Comparison of ENCODE assay signal across 8 cellular contexts in the genomic region with DNA sequence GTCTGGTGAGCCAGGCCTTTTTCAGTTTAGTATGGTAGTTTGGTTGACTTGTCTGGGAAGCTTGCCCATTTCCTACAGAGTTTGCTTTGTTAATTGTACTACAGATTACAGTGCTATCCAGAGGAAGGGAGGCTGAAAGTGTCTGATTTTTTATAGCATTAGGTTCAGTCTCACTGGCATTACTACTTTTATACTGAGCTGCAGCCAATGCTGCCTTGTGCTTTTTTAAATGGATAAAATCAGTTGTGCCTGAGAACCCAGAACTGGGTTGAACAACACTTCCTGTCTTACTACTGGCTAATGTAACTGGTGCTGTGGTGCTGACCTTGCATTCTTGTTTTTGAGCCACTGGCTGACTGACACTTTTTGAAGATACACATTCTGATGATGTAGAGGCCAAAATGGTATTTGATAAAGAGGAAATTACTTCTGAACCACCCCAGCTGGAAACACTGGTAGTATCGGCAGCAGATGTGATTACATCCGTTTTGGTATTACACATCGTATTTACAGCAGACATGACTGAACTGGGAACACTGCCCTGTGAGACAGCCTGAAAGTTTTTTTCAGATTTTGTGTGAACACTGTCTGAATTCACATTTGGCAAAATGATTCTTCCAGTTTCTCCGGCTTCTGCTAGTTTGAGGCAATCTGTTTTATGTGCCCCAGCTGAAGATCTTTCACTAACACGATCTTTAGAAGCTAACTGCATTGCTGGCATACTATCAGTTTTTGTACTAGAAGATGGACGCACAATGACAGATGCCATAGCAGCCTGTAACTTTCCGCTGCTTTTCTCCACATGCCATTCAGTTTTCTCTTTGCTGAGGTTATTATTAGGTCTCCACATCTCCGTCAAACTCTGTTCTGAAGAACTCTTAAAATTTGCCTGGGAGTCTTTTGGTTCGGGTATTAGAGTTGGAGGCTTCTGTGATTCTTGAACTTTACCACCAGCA.
DNase-seq lines count a peak whose midpoint lies in the region; ATAC-seq, FAIRE-seq and TF ChIP-seq lines count a peak whose summit lies in the region.

No MANE protein-coding gene starts in this region.

- H3K4me3 ChIP-seq in fibroblast of villous mesenchyme (ENCODE audit: low read depth, low read length) = peak overlapping the region; percentile 19

- CTCF ChIA-PET in WTC11 (lab: Charles Lee) = no interaction called here

- peak; percentile 44 for ATAC-seq in HG03139 (IDR thresholded peaks at IDR 0.05; ENCODE audit: unreplicated experiment)
- ATAC-seq in WTC11 = peak; percentile 20

- no peak for TF ChIP-seq CTCF in WTC11 (IDR thresholded peaks at IDR 0.05)
- no peak for TF ChIP-seq CTCF in fibroblast of villous mesenchyme (IDR thresholded peaks at IDR 0.05; ENCODE audit: insufficient read depth, low read depth, low read length)

- H3K27me3 Mint-ChIP-seq in WTC11 (ENCODE audit: low read depth) = no peaks in the 10 kb centered on the region

- peak overlapping the region; percentile 92 for H3K27ac Mint-ChIP-seq in WTC11

- peaks cover 58% of the 10 kb centered on the region for H3K36me3 Mint-ChIP-seq in WTC11

- FAIRE-seq in GM18507 (lab: Jason Lieb, UNC) = peak; percentile 85

- peak overlapping the region; percentile 43 for H3K4me3 Mint-ChIP-seq in WTC11

- H3K9me3 Mint-ChIP-seq in WTC11 = peaks cover 3% of the 10 kb centered on the region; the same call in 1 of the 2 replicates

- POLR2A ChIA-PET in WTC11 (lab: Charles Lee) = no interaction called here

- no peak for DNase-seq in GM18507 (ENCODE audit: extremely low spot score, insufficient read length, low read depth)
- no peak for DNase-seq in WTC11 (ENCODE audit: low spot score)
- peak; percentile 84 for DNase-seq in fibroblast of villous mesenchyme (ENCODE audit: low read depth)
- DNase-seq in pons (ENCODE audit: low spot score) = peak; percentile 97
- DNase-seq in stimulated activated naive CD4-positive, alpha-beta T cell (lab: John Stamatoyannopoulos, UW) = no peak
- no peak for DNase-seq in occipital lobe (lab: John Stamatoyannopoulos, UW)
- no peak for DNase-seq in DMS53 treated with DMSO at 0.1 percent for 48 hours (lab: John Stamatoyannopoulos, UW; ENCODE audit: unreplicated experiment)

- H3K4me1 Mint-ChIP-seq in WTC11 = peaks cover 77% of the 10 kb centered on the region

TF ChIP-seq in WTC11, 78 proteins besides CTCF, POLR2A, EP300 and RAD21:
- TF ChIP-seq RELA (CRISPR knock-in tag; IDR thresholded peaks at IDR 0.05; ENCODE audit: borderline replicate concordance) = no peak
- no peak for TF ChIP-seq ZNF423 (CRISPR knock-in tag; IDR thresholded peaks at IDR 0.05)
- no peak for TF ChIP-seq NR3C1 (CRISPR knock-in tag; conservative IDR thresholded peaks at IDR 0.05; ENCODE audit: low read depth)
- TF ChIP-seq, protein P1, sequence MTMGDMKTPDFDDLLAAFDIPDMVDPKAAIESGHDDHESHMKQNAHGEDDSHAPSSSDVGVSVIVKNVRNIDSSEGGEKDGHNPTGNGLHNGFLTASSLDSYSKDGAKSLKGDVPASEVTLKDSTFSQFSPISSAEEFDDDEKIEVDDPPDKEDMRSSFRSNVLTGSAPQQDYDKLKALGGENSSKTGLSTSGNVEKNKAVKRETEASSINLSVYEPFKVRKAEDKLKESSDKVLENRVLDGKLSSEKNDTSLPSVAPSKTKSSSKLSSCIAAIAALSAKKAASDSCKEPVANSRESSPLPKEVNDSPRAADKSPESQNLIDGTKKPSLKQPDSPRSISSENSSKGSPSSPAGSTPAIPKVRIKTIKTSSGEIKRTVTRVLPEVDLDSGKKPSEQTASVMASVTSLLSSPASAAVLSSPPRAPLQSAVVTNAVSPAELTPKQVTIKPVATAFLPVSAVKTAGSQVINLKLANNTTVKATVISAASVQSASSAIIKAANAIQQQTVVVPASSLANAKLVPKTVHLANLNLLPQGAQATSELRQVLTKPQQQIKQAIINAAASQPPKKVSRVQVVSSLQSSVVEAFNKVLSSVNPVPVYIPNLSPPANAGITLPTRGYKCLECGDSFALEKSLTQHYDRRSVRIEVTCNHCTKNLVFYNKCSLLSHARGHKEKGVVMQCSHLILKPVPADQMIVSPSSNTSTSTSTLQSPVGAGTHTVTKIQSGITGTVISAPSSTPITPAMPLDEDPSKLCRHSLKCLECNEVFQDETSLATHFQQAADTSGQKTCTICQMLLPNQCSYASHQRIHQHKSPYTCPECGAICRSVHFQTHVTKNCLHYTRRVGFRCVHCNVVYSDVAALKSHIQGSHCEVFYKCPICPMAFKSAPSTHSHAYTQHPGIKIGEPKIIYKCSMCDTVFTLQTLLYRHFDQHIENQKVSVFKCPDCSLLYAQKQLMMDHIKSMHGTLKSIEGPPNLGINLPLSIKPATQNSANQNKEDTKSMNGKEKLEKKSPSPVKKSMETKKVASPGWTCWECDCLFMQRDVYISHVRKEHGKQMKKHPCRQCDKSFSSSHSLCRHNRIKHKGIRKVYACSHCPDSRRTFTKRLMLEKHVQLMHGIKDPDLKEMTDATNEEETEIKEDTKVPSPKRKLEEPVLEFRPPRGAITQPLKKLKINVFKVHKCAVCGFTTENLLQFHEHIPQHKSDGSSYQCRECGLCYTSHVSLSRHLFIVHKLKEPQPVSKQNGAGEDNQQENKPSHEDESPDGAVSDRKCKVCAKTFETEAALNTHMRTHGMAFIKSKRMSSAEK (CRISPR knock-in tag; IDR thresholded peaks at IDR 0.05; ENCODE audit: borderline replicate concordance) = no peak
- TF ChIP-seq PRRX2 (CRISPR knock-in tag; IDR thresholded peaks at IDR 0.05) = no peak
- TF ChIP-seq, protein P2, sequence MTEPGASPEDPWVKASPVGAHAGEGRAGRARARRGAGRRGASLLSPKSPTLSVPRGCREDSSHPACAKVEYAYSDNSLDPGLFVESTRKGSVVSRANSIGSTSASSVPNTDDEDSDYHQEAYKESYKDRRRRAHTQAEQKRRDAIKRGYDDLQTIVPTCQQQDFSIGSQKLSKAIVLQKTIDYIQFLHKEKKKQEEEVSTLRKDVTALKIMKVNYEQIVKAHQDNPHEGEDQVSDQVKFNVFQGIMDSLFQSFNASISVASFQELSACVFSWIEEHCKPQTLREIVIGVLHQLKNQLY (CRISPR knock-in tag; IDR thresholded peaks at IDR 0.05) = no peak
- TF ChIP-seq CREB1 (CRISPR knock-in tag; IDR thresholded peaks at IDR 0.05) = no peak
- TF ChIP-seq RORB (CRISPR knock-in tag; IDR thresholded peaks at IDR 0.05) = no peak
- no peak for TF ChIP-seq ZNF263 (CRISPR knock-in tag; IDR thresholded peaks at IDR 0.05; ENCODE audit: low read depth)
- TF ChIP-seq OVOL2 (CRISPR knock-in tag; IDR thresholded peaks at IDR 0.05; ENCODE audit: borderline replicate concordance) = no peak
- TF ChIP-seq, protein P3, sequence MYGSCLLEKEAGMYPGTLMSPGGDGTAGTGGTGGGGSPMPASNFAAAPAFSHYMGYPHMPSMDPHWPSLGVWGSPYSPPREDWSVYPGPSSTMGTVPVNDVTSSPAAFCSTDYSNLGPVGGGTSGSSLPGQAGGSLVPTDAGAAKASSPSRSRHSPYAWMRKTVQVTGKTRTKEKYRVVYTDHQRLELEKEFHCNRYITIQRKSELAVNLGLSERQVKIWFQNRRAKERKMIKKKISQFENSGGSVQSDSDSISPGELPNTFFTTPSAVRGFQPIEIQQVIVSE (CRISPR knock-in tag; IDR thresholded peaks at IDR 0.05; ENCODE audit: borderline replicate concordance) = no peak
- no peak for TF ChIP-seq ZNF317 (CRISPR knock-in tag; IDR thresholded peaks at IDR 0.05; ENCODE audit: borderline replicate concordance, low read depth)
- TF ChIP-seq, protein P4, sequence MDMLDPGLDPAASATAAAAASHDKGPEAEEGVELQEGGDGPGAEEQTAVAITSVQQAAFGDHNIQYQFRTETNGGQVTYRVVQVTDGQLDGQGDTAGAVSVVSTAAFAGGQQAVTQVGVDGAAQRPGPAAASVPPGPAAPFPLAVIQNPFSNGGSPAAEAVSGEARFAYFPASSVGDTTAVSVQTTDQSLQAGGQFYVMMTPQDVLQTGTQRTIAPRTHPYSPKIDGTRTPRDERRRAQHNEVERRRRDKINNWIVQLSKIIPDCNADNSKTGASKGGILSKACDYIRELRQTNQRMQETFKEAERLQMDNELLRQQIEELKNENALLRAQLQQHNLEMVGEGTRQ (CRISPR knock-in tag; IDR thresholded peaks at IDR 0.05) = no peak
- TF ChIP-seq, protein P5, sequence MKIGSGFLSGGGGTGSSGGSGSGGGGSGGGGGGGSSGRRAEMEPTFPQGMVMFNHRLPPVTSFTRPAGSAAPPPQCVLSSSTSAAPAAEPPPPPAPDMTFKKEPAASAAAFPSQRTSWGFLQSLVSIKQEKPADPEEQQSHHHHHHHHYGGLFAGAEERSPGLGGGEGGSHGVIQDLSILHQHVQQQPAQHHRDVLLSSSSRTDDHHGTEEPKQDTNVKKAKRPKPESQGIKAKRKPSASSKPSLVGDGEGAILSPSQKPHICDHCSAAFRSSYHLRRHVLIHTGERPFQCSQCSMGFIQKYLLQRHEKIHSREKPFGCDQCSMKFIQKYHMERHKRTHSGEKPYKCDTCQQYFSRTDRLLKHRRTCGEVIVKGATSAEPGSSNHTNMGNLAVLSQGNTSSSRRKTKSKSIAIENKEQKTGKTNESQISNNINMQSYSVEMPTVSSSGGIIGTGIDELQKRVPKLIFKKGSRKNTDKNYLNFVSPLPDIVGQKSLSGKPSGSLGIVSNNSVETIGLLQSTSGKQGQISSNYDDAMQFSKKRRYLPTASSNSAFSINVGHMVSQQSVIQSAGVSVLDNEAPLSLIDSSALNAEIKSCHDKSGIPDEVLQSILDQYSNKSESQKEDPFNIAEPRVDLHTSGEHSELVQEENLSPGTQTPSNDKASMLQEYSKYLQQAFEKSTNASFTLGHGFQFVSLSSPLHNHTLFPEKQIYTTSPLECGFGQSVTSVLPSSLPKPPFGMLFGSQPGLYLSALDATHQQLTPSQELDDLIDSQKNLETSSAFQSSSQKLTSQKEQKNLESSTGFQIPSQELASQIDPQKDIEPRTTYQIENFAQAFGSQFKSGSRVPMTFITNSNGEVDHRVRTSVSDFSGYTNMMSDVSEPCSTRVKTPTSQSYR (CRISPR knock-in tag; IDR thresholded peaks at IDR 0.05) = no peak
- no peak for TF ChIP-seq ZNF232 (CRISPR knock-in tag; IDR thresholded peaks at IDR 0.05)
- no peak for TF ChIP-seq ZBTB21 (CRISPR knock-in tag; IDR thresholded peaks at IDR 0.05; ENCODE audit: borderline replicate concordance)
TF ChIP-seq in WTC11: peak in this region for 0.

Comparison
In these comparisons a context has a peak if more than half of its experiments do, and no peak if none do; other contexts are left out.
1. DNase-seq: peak in fibroblast of villous mesenchyme (single experiment) and pons (single experiment); none in GM18507 (single experiment), WTC11 (single experiment), stimulated activated naive CD4-positive, alpha-beta T cell (0 of 6), occipital lobe (single experiment) and DMS53 treated with DMSO at 0.1 percent for 48 hours (single experiment).